ENCODE assay signal across 8 cellular contexts in the genomic region with DNA sequence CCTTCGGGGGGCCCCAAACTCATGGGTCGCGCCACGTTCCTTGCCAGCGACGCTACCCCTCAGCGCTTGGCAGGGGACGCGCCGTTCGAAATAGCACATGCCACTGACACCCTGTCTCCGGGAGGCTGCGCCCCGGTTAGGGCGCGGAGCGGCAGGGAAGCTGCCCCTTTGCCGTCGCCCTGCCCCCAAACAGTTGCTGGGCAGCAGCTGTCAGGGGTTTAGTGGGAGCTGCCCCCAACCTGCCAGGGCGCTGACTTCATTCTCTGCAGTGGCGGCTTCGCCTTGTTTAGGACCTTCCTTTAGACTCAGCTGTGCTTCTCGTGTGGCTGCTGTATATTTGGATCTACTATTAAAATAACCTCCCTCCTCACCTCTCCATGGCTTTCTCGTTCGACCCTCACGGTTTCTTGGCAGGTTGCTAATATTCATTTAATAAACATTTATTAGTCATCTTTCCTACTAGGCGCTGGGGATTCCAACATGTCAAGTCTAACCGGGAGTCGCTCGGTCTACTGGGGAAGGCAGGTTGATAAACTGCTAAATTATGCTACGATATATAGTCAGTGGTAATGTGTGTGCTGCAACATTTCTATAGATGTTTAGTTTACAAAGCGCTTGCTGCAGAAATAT. TPM values are rescaled to one million over a fixed set of nuclear protein-coding genes. Genes with fewer than 3 reads are reported as not detected.
DNase-seq lines count a peak whose midpoint lies in the region; ATAC-seq and TF ChIP-seq lines count a peak whose summit lies in the region.

No MANE protein-coding gene starts in this region.

- H3K27me3 ChIP-seq in dorsolateral prefrontal cortex (no peaks in the 10 kb centered on the region), mesenchymal stem cell (ENCODE audit: control insufficient read depth in 1 of 2, insufficient read depth in 1 of 2, low read length in 2 of 2) (peaks cover 5 to 11% of the 10 kb centered on the region in 2 experiments), transverse colon (no peaks in the 10 kb centered on the region)

- ATAC-seq in HG03432 (IDR thresholded peaks at IDR 0.05; ENCODE audit: unreplicated experiment), result peak; percentile 3
- ATAC-seq in HG02885 (IDR thresholded peaks at IDR 0.05; ENCODE audit: poor library complexity, unreplicated experiment), result no peak

- H3K4me3 ChIP-seq in dorsolateral prefrontal cortex (peak overlapping the region; percentile 57 to 100 (median 92)), mesenchymal stem cell (ENCODE audit: insufficient read depth in 1 of 2, low read depth in 1 of 2, low read length in 2 of 2) (peak overlapping the region; percentile 86 to 87), transverse colon (peak overlapping the region; percentile 59 to 82 (median 70))

- H2BK5ac ChIP-seq in mesenchymal stem cell (ENCODE audit: low read depth, low read length, poor library complexity, severe bottlenecking), result no peak overlapping the region

- peaks cover 26% of the 10 kb centered on the region for H3K4me1 ChIP-seq in mesenchymal stem cell (ENCODE audit: control insufficient read depth, insufficient read depth, low read depth, low read length)
- peaks cover 0 to 37% (median 21%) of the 10 kb centered on the region in 4 donors for H3K4me1 ChIP-seq in transverse colon

- peak overlapping the region in 1 of 2 experiments; percentile 96 for H3K23ac ChIP-seq in mesenchymal stem cell (ENCODE audit: low read length in 2 of 2)

- H3K9me3 ChIP-seq in mesenchymal stem cell (ENCODE audit: control insufficient read depth, low read length) (no peaks in the 10 kb centered on the region), transverse colon (no peaks in the 10 kb centered on the region)

- peak overlapping the region; percentile 40 to 66 for H3K4ac ChIP-seq in mesenchymal stem cell (ENCODE audit: low read depth in 1 of 2, low read length in 2 of 2)

- peak overlapping the region; percentile 31 for H4K8ac ChIP-seq in mesenchymal stem cell (ENCODE audit: low read length)

- peak overlapping the region; percentile 75 to 77 for H3K18ac ChIP-seq in mesenchymal stem cell (ENCODE audit: low read depth in 1 of 2, low read length in 2 of 2)

- peak overlapping the region; percentile 96 for H3K4me2 ChIP-seq in mesenchymal stem cell (ENCODE audit: low read length, poor library complexity, severe bottlenecking)

- no peak overlapping the region for H2AK5ac ChIP-seq in mesenchymal stem cell (ENCODE audit: low read length, severe bottlenecking)

- peak overlapping the region; percentile 9 for H2BK15ac ChIP-seq in mesenchymal stem cell (ENCODE audit: low read depth, poor library complexity, severe bottlenecking)

- in situ Hi-C loops in transverse colon (cut with MboI; ENCODE audit: low pct_ligation_motif_present in 1 of 4, low pct_unique_long_range_greater_than_20kb in 1 of 4, low sequenced_read_pairs in 3 of 4), result no loop called here

- no peak overlapping the region for H2BK120ac ChIP-seq in mesenchymal stem cell (ENCODE audit: low read depth, low read length)

- WGBS in mesenchymal stem cell, result under 1% methylated on average over 28 of the region's 32 CpGs
- 0% methylated on average over 9 to 19 of the region's 32 CpGs for WGBS in transverse colon (ENCODE audit: low coverage in 1 of 2), 2 donors

- H4K91ac ChIP-seq in mesenchymal stem cell (ENCODE audit: low read length), result peak overlapping the region; percentile 62

- no peak for TF ChIP-seq EP300 in transverse colon (IDR thresholded peaks at IDR 0.05; ENCODE audit: low read depth)

- TF ChIP-seq CTCF in dorsolateral prefrontal cortex (IDR thresholded peaks at IDR 0.05 in 54 of 56, conservative IDR thresholded peaks at IDR 0.05 in 2 of 56; ENCODE audit: low read depth in 1 of 56, partially characterized antibody in 56 of 56), result peak in 1 of 56 donors; percentile 5
- no peak for TF ChIP-seq CTCF in transverse colon (IDR thresholded peaks at IDR 0.05)

- DNase-seq in NCI-H146 (lab: John Stamatoyannopoulos, UW) (peak; percentile 45), NCI-H146 treated with DMSO at 0.1 percent for 48 hours (lab: John Stamatoyannopoulos, UW; ENCODE audit: unreplicated experiment) (no peak), UCSD-AML1 (lab: John Stamatoyannopoulos, UW; ENCODE audit: unreplicated experiment) (peak; percentile 41), dorsolateral prefrontal cortex (peak in 3 of 10 donors; percentile 12 to 60 (median 59)), mesenchymal stem cell (peak; percentile 58), transverse colon (peak; percentile 38)

- intact Hi-C loops in dorsolateral prefrontal cortex (cut with DNase I), result loop anchor here (1.0 to 10.0 kb wide), 4 partner anchors 8 to 420 kb away; a partner anchor contains a TSS
- intact Hi-C loops in transverse colon (cut with DNase I; ENCODE audit: low total_unique reads), result no loop called here

- peak overlapping the region in 58 of 59 donors; percentile 80 to 100 (median 98) for H3K27ac ChIP-seq in dorsolateral prefrontal cortex
- H3K27ac ChIP-seq in mesenchymal stem cell (ENCODE audit: low read length, poor library complexity, severe bottlenecking), result peak overlapping the region; percentile 66
- peak overlapping the region; percentile 93 to 95 (median 94) for H3K27ac ChIP-seq in transverse colon

- no peak for TF ChIP-seq POLR2A in transverse colon (IDR thresholded peaks at IDR 0.05)

- peak overlapping the region; percentile 94 for H2AFZ ChIP-seq in mesenchymal stem cell (ENCODE audit: low read depth, low read length)

- peaks cover 19% of the 10 kb centered on the region for H3K79me1 ChIP-seq in mesenchymal stem cell (replicated peaks; ENCODE audit: low read length, poor library complexity, severe bottlenecking)

- no peak overlapping the region for H2BK12ac ChIP-seq in mesenchymal stem cell (ENCODE audit: low read length in 2 of 2)

- peak overlapping the region in 1 of 2 experiments; percentile 5 for H3K14ac ChIP-seq in mesenchymal stem cell (ENCODE audit: low read length in 2 of 2)

- H3K36me3 ChIP-seq in mesenchymal stem cell (ENCODE audit: control insufficient read depth in 1 of 2, insufficient read depth in 2 of 2, low read depth in 1 of 2, low read length in 2 of 2), result peaks cover 3% of the 10 kb centered on the region in 2 experiments
- H3K36me3 ChIP-seq in transverse colon, result peaks cover 0 to 1% (median under 1%) of the 10 kb centered on the region in 4 donors

- H3K9ac ChIP-seq in mesenchymal stem cell (ENCODE audit: low read length), result peak overlapping the region; percentile 89

RNA-seq across cellular contexts. Expression of a gene that starts 0.8 kb away (rescaled TPM):
- total RNA-seq in dorsolateral prefrontal cortex, result 10 to 100 TPM; 30.8 to 53.0 (median 40.0) TPM
- polyA plus RNA-seq in mesenchymal stem cell (2013, experiment 1 of 2), result 107 TPM
- 104 TPM for polyA plus RNA-seq in mesenchymal stem cell (2013, experiment 2 of 2)
- total RNA-seq in transverse colon, result 10 to 100 TPM; 35.2 to 47.2 (median 45.1) TPM

RNA-seq across cellular contexts. Expression of a gene that starts 8.3 kb away (rescaled TPM):
- 100 to 1,000 TPM in 117 of 120 experiments, 10 to 100 TPM in 3; 80.9 to 227 (median 172) TPM for total RNA-seq in dorsolateral prefrontal cortex
- 46.6 TPM for polyA plus RNA-seq in mesenchymal stem cell (2013, experiment 1 of 2)
- polyA plus RNA-seq in mesenchymal stem cell (2013, experiment 2 of 2), result 47.0 TPM
- 10 to 100 TPM; 15.5 to 70.3 (median 42.8) TPM for total RNA-seq in transverse colon

RNA-seq across cellular contexts. Expression of a gene that starts 9.5 kb away (rescaled TPM):
- total RNA-seq in dorsolateral prefrontal cortex (100 to 1,000 TPM in 119 of 120 experiments, 10 to 100 TPM in 1; 98.1 to 297 (median 159) TPM), transverse colon (1 to 10 TPM; 1.8 to 7.0 (median 3.5) TPM)
- 84.4 TPM for polyA plus RNA-seq in mesenchymal stem cell (2013, experiment 1 of 2)
- polyA plus RNA-seq in mesenchymal stem cell (2013, experiment 2 of 2), result 86.4 TPM

RNA-seq across cellular contexts. Expression of a gene that starts 37.2 kb away (rescaled TPM):
- total RNA-seq in dorsolateral prefrontal cortex (10 to 100 TPM in 57 of 120 experiments, 1 to 10 TPM in 63; 3.9 to 21.8 (median 9.7) TPM), transverse colon (10 to 100 TPM in 3 of 4 donors, 1 to 10 TPM in 1; 8.1 to 18.9 (median 12.6) TPM)
- polyA plus RNA-seq in mesenchymal stem cell (2013, experiment 1 of 2), result 40.1 TPM
- 32.4 TPM for polyA plus RNA-seq in mesenchymal stem cell (2013, experiment 2 of 2)

RNA-seq across cellular contexts. Expression of a gene that starts 47.4 kb away (rescaled TPM):
- 1 to 10 TPM in 5 of 120 experiments, under 1 TPM in 27, not detected in 88; 0.26 to 1.4 (median 0.52) TPM for total RNA-seq in dorsolateral prefrontal cortex
- polyA plus RNA-seq in mesenchymal stem cell (2013, experiment 1 of 2), result 0.44 TPM
- polyA plus RNA-seq in mesenchymal stem cell (2013, experiment 2 of 2), result 0.42 TPM
- total RNA-seq in transverse colon, result not detected

Comparison
In these comparisons a context has a peak if more than half of its experiments do, and no peak if none do; other contexts are left out.
1. RNA of a gene that starts 9.5 kb away (total RNA-seq): 98.1 to 297 TPM in dorsolateral prefrontal cortex; 1.8 to 7.0 TPM in transverse colon; every median in the first group is over 10 times any median in the second.
2. Peak in every context shown above with its lines, with median percentiles within 50 percentile points of each other: H3K27ac ChIP-seq and H3K4me3 ChIP-seq.